ENCODE assay signal across 8 cellular contexts in genomic region chr3:99825239-99825638, GRCh38. TPM values are rescaled to one million over a fixed set of nuclear protein-coding genes. Genes with fewer than 3 reads are reported as not detected.
A peak's percentile ranks its signal among the peaks of the same experiment; 100 is the strongest.
DNase-seq lines count a peak whose midpoint lies in the region; ATAC-seq and TF ChIP-seq lines count a peak whose summit lies in the region.
"Had no signal": no experiment of that assay in that cellular context is flagged by ENCODE, and none has a peak within 500 bp of the region (broad histone marks: within the 10 kb centered on the region; RNA-seq: fewer than 3 reads in every experiment).

No MANE protein-coding gene starts in this region.

- no peak overlapping the region for H3K4me3 ChIP-seq in Loucy (ENCODE audit: low read length, poor library complexity, severe bottlenecking)

- no peak for TF ChIP-seq CTCF in Loucy (conservative IDR thresholded peaks at IDR 0.05; ENCODE audit: low read length)

- H3K27me3 Mint-ChIP-seq in activated naive CD8-positive, alpha-beta T cell treated with anti-CD3 and anti-CD28 coated beads, Interleukin-2, amount 50 U/mL, for 24 hours = no peaks in the 10 kb centered on the region
- no peaks in the 10 kb centered on the region for H3K27me3 Mint-ChIP-seq in stimulated activated memory B cell treated with anti-CD40 and anti-IgM and Interleukin-4, amounts not matched to agents 10 μg/mL and 1 μg/mL and 100 μg/mL, for 72 hours

- no peak overlapping the region for H3K27ac Mint-ChIP-seq in activated naive CD8-positive, alpha-beta T cell treated with anti-CD3 and anti-CD28 coated beads, Interleukin-2, amount 50 U/mL, for 24 hours
- H3K27ac Mint-ChIP-seq in stimulated activated memory B cell treated with anti-CD40 and anti-IgM and Interleukin-4, amounts not matched to agents 10 μg/mL and 1 μg/mL and 100 μg/mL, for 72 hours = no peak overlapping the region

- no peaks in the 10 kb centered on the region for H4K20me1 ChIP-seq in Loucy (ENCODE audit: insufficient read depth, low read length, poor library complexity, severe bottlenecking)

- no peaks in the 10 kb centered on the region for H3K9me3 Mint-ChIP-seq in activated naive CD8-positive, alpha-beta T cell treated with anti-CD3 and anti-CD28 coated beads, Interleukin-2, amount 50 U/mL, for 24 hours
- H3K9me3 Mint-ChIP-seq in stimulated activated memory B cell treated with anti-CD40 and anti-IgM and Interleukin-4, amounts not matched to agents 10 μg/mL and 1 μg/mL and 100 μg/mL, for 72 hours = no peaks in the 10 kb centered on the region

- peaks cover 17% of the 10 kb centered on the region for H3K36me3 Mint-ChIP-seq in activated naive CD8-positive, alpha-beta T cell treated with anti-CD3 and anti-CD28 coated beads, Interleukin-2, amount 50 U/mL, for 24 hours (ENCODE audit: low read depth)
- H3K36me3 Mint-ChIP-seq in stimulated activated memory B cell treated with anti-CD40 and anti-IgM and Interleukin-4, amounts not matched to agents 10 μg/mL and 1 μg/mL and 100 μg/mL, for 72 hours = peaks cover 8% of the 10 kb centered on the region

- peaks cover 9% of the 10 kb centered on the region for H3K4me1 ChIP-seq in Loucy (ENCODE audit: insufficient read depth, low read length, poor library complexity, severe bottlenecking)

- ATAC-seq in activated naive CD8-positive, alpha-beta T cell treated with anti-CD3 and anti-CD28 coated beads, Interleukin-2, amount 50 U/mL, for 24 hours = peak; percentile 78
- no peak for ATAC-seq in esophagus mucosa
- no peak for ATAC-seq in stimulated activated memory B cell treated with anti-CD40 and anti-IgM and Interleukin-4, amounts not matched to agents 10 μg/mL and 1 μg/mL and 100 μg/mL, for 72 hours

- H3K79me2 ChIP-seq in Loucy (ENCODE audit: insufficient read depth, low read length) = 0 out of 2 replicates have a peak, but pooled peaks cover 4% of the 10 kb centered on the region

- no peaks in the 10 kb centered on the region for H3K9me2 ChIP-seq in Loucy (replicated peaks; ENCODE audit: low read depth, low read length)

- DNase-seq in EL (peak; percentile 61), myocyte (ENCODE audit: low read depth) (peak; percentile 39), NCI-H748 (lab: John Stamatoyannopoulos, UW; ENCODE audit: unreplicated experiment) (no peak)
- DNase-seq in activated naive CD8-positive, alpha-beta T cell treated with anti-CD3 and anti-CD28 coated beads, Interleukin-2, amount 50 U/mL, for 24 hours = no peak
- DNase-seq: NCI-H2081 treated with DMSO at 0.1 percent for 48 hours had no signal

- H3K4me3 Mint-ChIP-seq in activated naive CD8-positive, alpha-beta T cell treated with anti-CD3 and anti-CD28 coated beads, Interleukin-2, amount 50 U/mL, for 24 hours = no peak overlapping the region
- H3K4me3 Mint-ChIP-seq in stimulated activated memory B cell treated with anti-CD40 and anti-IgM and Interleukin-4, amounts not matched to agents 10 μg/mL and 1 μg/mL and 100 μg/mL, for 72 hours = no peak overlapping the region

- no peak overlapping the region for H2AFZ ChIP-seq in Loucy (ENCODE audit: low read length)

- H3K36me3 ChIP-seq in Loucy (ENCODE audit: insufficient read depth, low read length) = no peaks in the 10 kb centered on the region

- no peaks in the 10 kb centered on the region for H3F3A ChIP-seq in Loucy (ENCODE audit: low read depth)

- no peaks in the 10 kb centered on the region for H3K27me3 ChIP-seq in Loucy (ENCODE audit: insufficient read depth, low read length, poor library complexity, severe bottlenecking)

- no peaks in the 10 kb centered on the region for H3K9me3 ChIP-seq in Loucy (ENCODE audit: insufficient read depth, low read depth, low read length)

- H3K4me1 Mint-ChIP-seq in activated naive CD8-positive, alpha-beta T cell treated with anti-CD3 and anti-CD28 coated beads, Interleukin-2, amount 50 U/mL, for 24 hours = peaks cover 37% of the 10 kb centered on the region
- H3K4me1 Mint-ChIP-seq in stimulated activated memory B cell treated with anti-CD40 and anti-IgM and Interleukin-4, amounts not matched to agents 10 μg/mL and 1 μg/mL and 100 μg/mL, for 72 hours = peaks cover 22% of the 10 kb centered on the region

- peak overlapping the region; percentile 19 for H3K4me2 ChIP-seq in Loucy (ENCODE audit: low read depth, low read length, poor library complexity, severe bottlenecking)

- H3K9ac ChIP-seq in Loucy (ENCODE audit: low read depth, low read length, poor library complexity, severe bottlenecking) = no peak overlapping the region

RNA-seq across cellular contexts. Expression of gene CMSS1, which starts 7.6 kb away (rescaled TPM):
- total RNA-seq in myocyte = 27.2 and 28.4 TPM in 2 replicates
- 38.3 TPM for polyA plus RNA-seq in myocyte (2012)
- 24.5 TPM for total RNA-seq in esophagus mucosa

Comparison
In these comparisons a context has a peak if more than half of its experiments do, and no peak if none do; other contexts are left out.
1. DNase-seq: peak in EL (single experiment) and myocyte (single experiment); none in activated naive CD8-positive, alpha-beta T cell treated with anti-CD3 and anti-CD28 coated beads, Interleukin-2, amount 50 U/mL, for 24 hours (single experiment) and NCI-H748 (single experiment).